ENCODE assay signal across 8 cellular contexts in the genomic region with DNA sequence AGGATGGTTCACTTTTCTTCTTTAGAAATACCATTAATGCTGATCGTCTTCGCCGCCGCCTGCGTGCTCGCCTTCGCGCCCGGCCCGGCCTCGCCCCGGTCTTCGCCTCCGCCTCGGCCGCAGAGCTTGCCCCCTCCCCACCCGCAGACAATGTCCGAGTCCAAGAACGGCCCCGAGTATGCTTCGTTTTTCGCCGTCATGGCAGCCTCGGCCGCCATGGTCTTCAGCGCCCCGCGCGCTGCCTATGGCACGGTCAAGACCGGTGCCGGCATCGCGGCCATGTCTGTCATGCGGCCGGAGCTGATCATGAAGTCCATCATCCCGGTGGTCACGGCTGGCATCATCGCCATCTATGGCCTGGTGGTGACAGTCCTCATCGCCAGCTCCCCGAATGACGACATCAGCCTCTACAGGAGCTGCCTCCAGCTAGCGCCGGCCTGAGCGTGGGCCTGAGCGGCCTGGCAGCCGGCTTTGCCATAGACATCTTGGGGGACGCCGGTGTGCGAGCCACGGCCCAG. TPM values are rescaled to one million over a fixed set of nuclear protein-coding genes. Genes with fewer than 3 reads are reported as not detected.
DNase-seq lines count a peak whose midpoint lies in the region; ATAC-seq, FAIRE-seq and TF ChIP-seq lines count a peak whose summit lies in the region.

No MANE protein-coding gene starts in this region.

- TF ChIP-seq EP300 in GM12878 (IDR thresholded peaks at IDR 0.05; ENCODE audit: borderline replicate concordance in 1 of 2, control insufficient read depth in 1 of 2, low read depth in 2 of 2, low read length in 2 of 2) = no peak
- no peak for TF ChIP-seq EP300 in suprapubic skin (IDR thresholded peaks at IDR 0.05)

- H3K4me3 ChIP-seq in BLaER1 treated with 17β-estradiol and CSF1 and Interleukin-3, amounts not matched to agents 10 nM and 100 nM = peak overlapping the region in 2 of 10 experiments; percentile 30 to 31; a peak in 1 of 20 replicates
- peak overlapping the region; percentile 58; the same call in 1 of the 2 replicates for H3K4me3 ChIP-seq in GM12878
- H3K4me3 ChIP-seq in lower lobe of right lung = peak overlapping the region; percentile 65
- H3K4me3 ChIP-seq in suprapubic skin = peak overlapping the region; percentile 55

- H3K4me1 ChIP-seq in BLaER1 treated with 17β-estradiol and CSF1 and Interleukin-3, amounts not matched to agents 10 nM and 100 nM = peaks cover 6 to 15% (median 13%) of the 10 kb centered on the region in 10 experiments; a peak in 18 of 20 replicates
- peaks cover 10% of the 10 kb centered on the region; the same call in 1 of the 2 replicates for H3K4me1 ChIP-seq in GM12878 (ENCODE audit: control insufficient read depth, insufficient read depth, low read length)
- peaks cover 15% of the 10 kb centered on the region for H3K4me1 ChIP-seq in lower lobe of right lung
- peaks cover 16% of the 10 kb centered on the region for H3K4me1 ChIP-seq in suprapubic skin

- TF ChIP-seq RAD21 in GM12878 (IDR thresholded peaks at IDR 0.05; ENCODE audit: insufficient read depth, low read depth, low read length) = no peak

- POLR2A ChIA-PET in GM12878 (lab: Charles Lee) = interaction anchor here (0.5 to 2.2 kb wide), 4 partner anchors 15 to 154 kb away, joined by 3 to 7 read pairs (median 3); no protein-coding TSS in a partner anchor

- TF ChIP-seq CTCF in GM12878 (IDR thresholded peaks at IDR 0.05 in 2 of 3, conservative IDR thresholded peaks at IDR 0.05 in 1 of 3; ENCODE audit: control insufficient read depth in 2 of 3, extremely low read depth in 1 of 3, insufficient read depth in 1 of 3, low read depth in 3 of 3, low read length in 3 of 3) (no peak), lower lobe of right lung (IDR thresholded peaks at IDR 0.05) (no peak), suprapubic skin (IDR thresholded peaks at IDR 0.05) (no peak)

- peak overlapping the region in 10 of 11 experiments; percentile 41 to 74 (median 62); a peak in 18 of 22 replicates for H3K9ac ChIP-seq in BLaER1 treated with 17β-estradiol and CSF1 and Interleukin-3, amounts not matched to agents 10 nM and 100 nM
- H3K9ac ChIP-seq in GM12878 (ENCODE audit: control insufficient read depth, insufficient read depth, low read length) = peak overlapping the region; percentile 48

- H3K27ac ChIP-seq in BLaER1 treated with 17β-estradiol and CSF1 and Interleukin-3, amounts not matched to agents 10 nM and 100 nM = peak overlapping the region in 10 of 11 experiments; percentile 23 to 79 (median 70); a peak in 19 of 22 replicates
- H3K27ac ChIP-seq in GM12878 (ENCODE audit: control insufficient read depth, insufficient read depth) = peak overlapping the region; percentile 60
- H3K27ac ChIP-seq in lower lobe of right lung = peak overlapping the region; percentile 77
- H3K27ac ChIP-seq in suprapubic skin = peak overlapping the region; percentile 43

- H3K36me3 ChIP-seq in BLaER1 treated with 17β-estradiol and CSF1 and Interleukin-3, amounts not matched to agents 10 nM and 100 nM = no peaks in the 10 kb centered on the region
- no peaks in the 10 kb centered on the region for H3K36me3 ChIP-seq in GM12878 (ENCODE audit: control insufficient read depth in 2 of 2, insufficient read depth in 2 of 2, low read length in 1 of 2)
- H3K36me3 ChIP-seq in lower lobe of right lung = no peaks in the 10 kb centered on the region
- H3K36me3 ChIP-seq in suprapubic skin = no peaks in the 10 kb centered on the region

- H3K9me3 ChIP-seq in BLaER1 treated with 17β-estradiol and CSF1 and Interleukin-3, amounts not matched to agents 10 nM and 100 nM (replicated peaks in 1 of 11) = peaks cover 0 to 4% (median 0%) of the 10 kb centered on the region in 11 experiments; a peak in 4 of 22 replicates
- no peaks in the 10 kb centered on the region for H3K9me3 ChIP-seq in GM12878 (replicated peaks; ENCODE audit: control insufficient read depth, insufficient read depth, low read length)
- H3K9me3 ChIP-seq in lower lobe of right lung = no peaks in the 10 kb centered on the region
- H3K9me3 ChIP-seq in suprapubic skin = no peaks in the 10 kb centered on the region

- SMC1A ChIA-PET in GM12878 (lab: Charles Lee; ENCODE audit: uncharacterized antibody, unreplicated experiment) = interaction anchor here (0.8 to 4.1 kb wide), 26 partner anchors 12 to 548 kb away, joined by 3 to 59 read pairs (median 5); partner anchors contain the start of genes RPL7L1 and TBCC

- TF ChIP-seq POLR2A in GM12878 (IDR thresholded peaks at IDR 0.05; ENCODE audit: low read depth, low read length) = no peak
- no peak for TF ChIP-seq POLR2A in suprapubic skin (IDR thresholded peaks at IDR 0.05)

- in situ Hi-C loops in GM12878 (cut with MboI) = loop anchor here (5.0 kb wide), 1 partner anchor 150 kb away; the partner anchor contains the start of gene RPL7L1

- DNase-seq in GM12878 (ENCODE audit: low read depth, low spot score) = no peak
- DNase-seq in lower lobe of right lung = peak; percentile 57
- DNase-seq in suprapubic skin (ENCODE audit: low spot score in 2 of 2) = no peak
- no peak for DNase-seq in stimulated activated naive CD4-positive, alpha-beta T cell treated with Interleukin-2 at 50 U/mL for 16 hours (lab: John Stamatoyannopoulos, UW)

- intact Hi-C loops in GM12878 (cut with micrococcal nuclease; ENCODE audit: unreplicated experiment) (loop anchor here (2.0 kb wide), 1 partner anchor 172 kb away; no protein-coding TSS in a partner anchor), lower lobe of right lung (cut with DNase I) (no loop called here)

- FAIRE-seq in GM12878 (lab: Jason Lieb, UNC) = no peak

- H3K27me3 ChIP-seq in BLaER1 treated with 17β-estradiol and CSF1 and Interleukin-3, amounts not matched to agents 10 nM and 100 nM = no peaks in the 10 kb centered on the region
- H3K27me3 ChIP-seq in GM12878 (replicated peaks in 1 of 2; ENCODE audit: control insufficient read depth in 2 of 2, insufficient read depth in 2 of 2, low read length in 1 of 2) (no peaks in the 10 kb centered on the region), lower lobe of right lung (ENCODE audit: low read depth) (no peaks in the 10 kb centered on the region), suprapubic skin (no peaks in the 10 kb centered on the region)

- H4K20me1 ChIP-seq in BLaER1 treated with 17β-estradiol and CSF1 and Interleukin-3, amounts not matched to agents 10 nM and 100 nM = no peaks in the 10 kb centered on the region
- no peaks in the 10 kb centered on the region for H4K20me1 ChIP-seq in GM12878 (ENCODE audit: control insufficient read depth, insufficient read depth)

- 72% methylated on average over 32 of the region's 51 CpGs for WGBS in GM12878 (ENCODE audit: insufficient coverage, insufficient replicate concordance, low lambda C conversion rate, missing lambda C conversion rate)
- 63% methylated on average over 10 of the region's 51 CpGs for WGBS in suprapubic skin

- peak overlapping the region; percentile 46 to 75 (median 58); a peak in 21 of 22 replicates for H3K4me2 ChIP-seq in BLaER1 treated with 17β-estradiol and CSF1 and Interleukin-3, amounts not matched to agents 10 nM and 100 nM
- H3K4me2 ChIP-seq in GM12878 (ENCODE audit: control insufficient read depth, insufficient read depth) = peak overlapping the region; percentile 89

- peak; percentile 12 for ATAC-seq in HG03108 (IDR thresholded peaks at IDR 0.05; ENCODE audit: unreplicated experiment)
- ATAC-seq in GM12878 = peak; percentile 38
- ATAC-seq in lower lobe of right lung = peak; percentile 61 to 72
- no peak for ATAC-seq in GM21390 (IDR thresholded peaks at IDR 0.05; ENCODE audit: unreplicated experiment)
- ATAC-seq in HG03521 (IDR thresholded peaks at IDR 0.05; ENCODE audit: unreplicated experiment) = no peak

- CTCF ChIA-PET in GM12878 (lab: Yijun Ruan, JAX) = interaction anchor here (1.0 to 3.9 kb wide), 26 partner anchors 9 to 179 kb away, joined by 3 to 99 read pairs (median 5); partner anchors contain the start of genes RPL7L1 and TBCC

- peak overlapping the region; percentile 98 for H2AFZ ChIP-seq in GM12878 (ENCODE audit: control insufficient read depth, low read depth, low read length)

- TSS peak; percentile 74 for BruUV-seq in GM12878 (replicated peaks; lab: Mats Ljungman, UMichigan)

- no peaks in the 10 kb centered on the region for H3K79me2 ChIP-seq in GM12878 (ENCODE audit: control insufficient read depth, insufficient read depth, low read length)

- RAD21 ChIA-PET in GM12878 (lab: Charles Lee; ENCODE audit: unreplicated experiment) = interaction anchor here (1.0 to 2.5 kb wide), 9 partner anchors 18 to 149 kb away, joined by 3 to 46 read pairs (median 5); partner anchors contain the start of gene TBCC

RNA-seq across cellular contexts. Expression of gene PRPH2, which starts 4.7 kb away (rescaled TPM):
- total RNA-seq in GM12878 (2013; cell fraction: nucleolus; rRNA removed) = not detected in 2 replicates
- total RNA-seq in GM12878 (2014; rRNA removed) (not detected in 2 replicates), GM12878 (2014; rRNA removed; fragmentation: Illumina TruSeq; extraction: Trizol) (not detected in 2 replicates), GM12878 (2021) (not detected in 2 replicates), lower lobe of right lung (0.68 TPM), suprapubic skin (under 1 TPM in 1 of 4 donors, not detected in 3; 0.38 TPM)
- polyA plus RNA-seq in GM12878 (2011; ENCODE audit: low read depth) = not detected
- polyA plus RNA-seq in GM12878 (2011; rRNA removed) (not detected in 2 replicates), GM12878 (2014; fragmentation: Illumina TruSeq; extraction: Trizol) (not detected in 2 replicates), GM12878 (2014; fragmentation: Nextera tagmentation; extraction: Ambion mirVana) (under 1 TPM in 1 of 2 experiments, not detected in 1; 0.08 TPM), GM12878 (2014; rRNA removed) (not detected in 2 replicates), GM12878 (2016; fragmentation: Nextera tagmentation; extraction: Ambion mirVana) (not detected)
- not detected in 2 replicates for polyA plus RNA-seq in GM12878 (2011; cell fraction: cytosol; rRNA removed)
- polyA plus RNA-seq in GM12878 (2011; cell fraction: nucleus; rRNA removed) = not detected in 2 replicates
- polyA plus RNA-seq in GM12878 (2012) = not detected in 2 replicates
- not detected in 2 replicates for polyA minus RNA-seq in GM12878 (2011; rRNA and poly(A)+ RNA removed)
- polyA minus RNA-seq in GM12878 (2011; cell fraction: cytosol; rRNA and poly(A)+ RNA removed) = not detected in 2 replicates
- not detected in 2 replicates for polyA minus RNA-seq in GM12878 (2011; cell fraction: nucleus; rRNA and poly(A)+ RNA removed)

RNA-seq across cellular contexts. Expression of gene TBCC, which starts 18.8 kb away (rescaled TPM):
- total RNA-seq in GM12878 (2013; cell fraction: nucleolus; rRNA removed) = 17.2 and 18.1 TPM in 2 replicates
- total RNA-seq in GM12878 (2014; rRNA removed) (35.4 and 39.0 TPM in 2 replicates), GM12878 (2014; rRNA removed; fragmentation: Illumina TruSeq; extraction: Trizol) (18.5 and 19.3 TPM in 2 replicates), GM12878 (2021) (18.5 and 21.3 TPM in 2 replicates), lower lobe of right lung (19.3 TPM), suprapubic skin (10 to 100 TPM; 25.6 to 51.9 (median 30.2) TPM)
- 10.6 TPM for polyA plus RNA-seq in GM12878 (2011; ENCODE audit: low read depth)
- polyA plus RNA-seq in GM12878 (2011; rRNA removed) (10.1 and 16.7 TPM in 2 replicates), GM12878 (2014; fragmentation: Illumina TruSeq; extraction: Trizol) (9.1 and 14.2 TPM in 2 replicates), GM12878 (2014; fragmentation: Nextera tagmentation; extraction: Ambion mirVana) (1 to 10 TPM; 2.5 to 6.3 TPM), GM12878 (2014; rRNA removed) (22.7 and 26.0 TPM in 2 replicates), GM12878 (2016; fragmentation: Nextera tagmentation; extraction: Ambion mirVana) (10 to 100 TPM; 40.1 to 41.9 TPM)
- 19.5 and 20.4 TPM in 2 replicates for polyA plus RNA-seq in GM12878 (2011; cell fraction: cytosol; rRNA removed)
- polyA plus RNA-seq in GM12878 (2011; cell fraction: nucleus; rRNA removed) = 23.6 and 26.5 TPM in 2 replicates
- 15.5 and 19.3 TPM in 2 replicates for polyA plus RNA-seq in GM12878 (2012)
- polyA minus RNA-seq in GM12878 (2011; rRNA and poly(A)+ RNA removed) = 7.2 and 7.9 TPM in 2 replicates
- polyA minus RNA-seq in GM12878 (2011; cell fraction: cytosol; rRNA and poly(A)+ RNA removed) = 4.7 and 6.0 TPM in 2 replicates
- 11.1 and 13.3 TPM in 2 replicates for polyA minus RNA-seq in GM12878 (2011; cell fraction: nucleus; rRNA and poly(A)+ RNA removed)

RNA-seq across cellular contexts. Expression of gene BICRAL, which starts 54.7 kb away (rescaled TPM):
- 24.4 and 25.3 TPM in 2 replicates for total RNA-seq in GM12878 (2013; cell fraction: nucleolus; rRNA removed)
- total RNA-seq in GM12878 (2014; rRNA removed) (8.8 and 8.9 TPM in 2 replicates), GM12878 (2014; rRNA removed; fragmentation: Illumina TruSeq; extraction: Trizol) (8.0 and 8.2 TPM in 2 replicates), GM12878 (2021) (12.3 and 13.6 TPM in 2 replicates), lower lobe of right lung (20.7 TPM), suprapubic skin (10 to 100 TPM; 20.7 to 28.2 (median 25.4) TPM)
- polyA plus RNA-seq in GM12878 (2011; ENCODE audit: low read depth) = 7.3 TPM
- polyA plus RNA-seq in GM12878 (2011; rRNA removed) (16.6 and 18.2 TPM in 2 replicates), GM12878 (2014; fragmentation: Illumina TruSeq; extraction: Trizol) (13.9 and 16.7 TPM in 2 replicates), GM12878 (2014; fragmentation: Nextera tagmentation; extraction: Ambion mirVana) (1 to 10 TPM; 1.9 to 2.0 TPM), GM12878 (2014; rRNA removed) (8.8 and 10.5 TPM in 2 replicates), GM12878 (2016; fragmentation: Nextera tagmentation; extraction: Ambion mirVana) (1 to 10 TPM; 3.1 to 3.8 TPM)
- 14.6 and 15.8 TPM in 2 replicates for polyA plus RNA-seq in GM12878 (2011; cell fraction: cytosol; rRNA removed)
- 9.1 and 11.5 TPM in 2 replicates for polyA plus RNA-seq in GM12878 (2011; cell fraction: nucleus; rRNA removed)
- polyA plus RNA-seq in GM12878 (2012) = 8.6 and 9.4 TPM in 2 replicates
- 41.2 and 42.2 TPM in 2 replicates for polyA minus RNA-seq in GM12878 (2011; rRNA and poly(A)+ RNA removed)
- polyA minus RNA-seq in GM12878 (2011; cell fraction: cytosol; rRNA and poly(A)+ RNA removed) = 11.4 and 11.6 TPM in 2 replicates
- 7.1 and 9.9 TPM in 2 replicates for polyA minus RNA-seq in GM12878 (2011; cell fraction: nucleus; rRNA and poly(A)+ RNA removed)

Comparison
In these comparisons a context has a peak if more than half of its experiments do, and no peak if none do; other contexts are left out.
1. ATAC-seq: peak in HG03108 (single experiment), GM12878 (single experiment) and lower lobe of right lung (2 of 2); none in GM21390 (single experiment) and HG03521 (single experiment).
2. Peak in every context shown above with its lines, with median percentiles within 50 percentile points of each other: H3K27ac ChIP-seq.